Comparison of ENCODE assay signal across 8 cellular contexts in genomic region chr7:5428470-5429252, GRCh38. TPM values are rescaled to one million over a fixed set of nuclear protein-coding genes. Genes with fewer than 3 reads are reported as not detected.
DNase-seq lines count a peak whose midpoint lies in the region; ATAC-seq and TF ChIP-seq lines count a peak whose summit lies in the region.

No MANE protein-coding gene starts in this region.

- intact Hi-C loops in thyroid gland (cut with DNase I), result no loop called here

- TF ChIP-seq POLR2A in thyroid gland (IDR thresholded peaks at IDR 0.05), result peak in 1 of 2 donors; percentile 49

- ATAC-seq in GM21390 (IDR thresholded peaks at IDR 0.05; ENCODE audit: unreplicated experiment), result no peak

- H3K4me1 ChIP-seq in ectodermal cell (ENCODE audit: control insufficient read depth, insufficient read depth, low read length) (peaks cover 18% of the 10 kb centered on the region), thyroid gland (peaks cover 17 to 25% of the 10 kb centered on the region in 2 donors)

- H3K36me3 ChIP-seq in ectodermal cell (ENCODE audit: control insufficient read depth, insufficient read depth, low read length) (no peaks in the 10 kb centered on the region), thyroid gland (no peaks in the 10 kb centered on the region)

- H3K4me3 ChIP-seq in ectodermal cell (ENCODE audit: insufficient read depth, low read depth, low read length), result peak overlapping the region; percentile 89
- H3K4me3 ChIP-seq in thyroid gland (replicated peaks in 1 of 3), result peak overlapping the region in 2 of 3 donors; percentile 27 to 92

- no peak overlapping the region for H3K27ac ChIP-seq in ectodermal cell (ENCODE audit: insufficient read depth, low read depth, low read length, poor library complexity, severe bottlenecking)
- peak overlapping the region; percentile 96 to 100 (median 100) for H3K27ac ChIP-seq in thyroid gland

- H3K9me3 ChIP-seq in ectodermal cell (ENCODE audit: control insufficient read depth, low read length) (no peaks in the 10 kb centered on the region), thyroid gland (no peaks in the 10 kb centered on the region)

- TF ChIP-seq CTCF in AG09319 (IDR thresholded peaks at IDR 0.05; ENCODE audit: low read depth, low read length) (peak; percentile 22), thyroid gland (IDR thresholded peaks at IDR 0.05) (peak in 1 of 6 experiments; percentile 16)

- DNase-seq in AG09319 (ENCODE audit: extremely low read depth, low read depth) (peak; percentile 75), HCEC 1CT (peak; percentile 90), OCI-M1 (lab: John Stamatoyannopoulos, UW) (peak; percentile 91), lung microvascular endothelial cell (ENCODE audit: low read depth in 2 of 2) (peak; percentile 79 to 89), thyroid gland (peak; percentile 70 to 72), middle frontal gyrus (ENCODE audit: extremely low spot score, low spot score) (no peak)

- 3% methylated on average over 47 of the region's 47 CpGs for WGBS in ectodermal cell, 2 experiments
- WGBS in thyroid gland, 2 donors, result 9 to 12% methylated on average over 23 to 36 of the region's 47 CpGs

- H3K27me3 ChIP-seq in ectodermal cell (ENCODE audit: control insufficient read depth, insufficient read depth, low read length, poor library complexity, severe bottlenecking) (peaks cover 40% of the 10 kb centered on the region), thyroid gland (no peaks in the 10 kb centered on the region)

RNA-seq across cellular contexts. Expression of gene TNRC18, which starts 5.0 kb away (rescaled TPM):
- polyA plus RNA-seq in ectodermal cell (2013, experiment 1 of 4), result 40.8 TPM
- polyA plus RNA-seq in ectodermal cell (2013, experiment 2 of 4), result 52.6 TPM
- 32.8 TPM for polyA plus RNA-seq in ectodermal cell (2013, experiment 3 of 4)
- polyA plus RNA-seq in ectodermal cell (2013, experiment 4 of 4), result 34.4 TPM
- total RNA-seq in lung microvascular endothelial cell (19.8 and 21.6 TPM in 2 replicates), thyroid gland (100 to 1,000 TPM in 2 of 4 donors, 10 to 100 TPM in 2; 47.0 to 173 (median 94.8) TPM)
